ENCODE assay signal across 15 cellular contexts in the genomic region with DNA sequence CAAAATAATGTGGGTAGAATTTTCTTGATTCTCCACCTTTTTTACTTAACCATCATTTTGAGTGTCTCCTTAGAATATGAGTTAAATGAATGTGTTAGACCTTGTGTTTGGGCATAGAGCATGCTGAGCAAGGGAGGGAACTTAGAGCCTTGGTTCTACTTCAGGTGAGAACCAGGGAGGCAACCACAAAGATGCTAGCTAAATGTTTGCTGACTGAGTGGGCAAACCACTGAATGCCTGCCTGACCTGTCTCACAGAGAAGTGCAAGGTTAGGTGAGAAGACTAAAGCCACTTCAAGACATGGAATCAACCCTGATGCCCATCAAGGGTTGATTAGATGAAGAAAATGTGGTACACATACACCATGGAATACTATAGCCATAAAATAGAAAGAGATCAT.
"Had no signal": no experiment of that assay in that cellular context is flagged by ENCODE, and none has a peak within 500 bp of the region (broad histone marks: within the 10 kb centered on the region; RNA-seq: fewer than 3 reads in every experiment).

No MANE protein-coding gene starts in this region.

- H3K4me1 Mint-ChIP-seq: natural killer cell, neural crest cell had no signal

- H3K79me2 ChIP-seq: hepatocyte had no signal

- H3K36me3 Mint-ChIP-seq: natural killer cell had no signal

- H3K9me3 Mint-ChIP-seq: natural killer cell had no signal

- H3K4me1 ChIP-seq: colonic mucosa, esophagus squamous epithelium had no signal

- H3K9me3 ChIP-seq: colonic mucosa, esophagus squamous epithelium, ovary, right atrium auricular region, sigmoid colon had no signal

- H3K27ac Mint-ChIP-seq: natural killer cell had no signal

- H3K27ac ChIP-seq: colonic mucosa, esophagus squamous epithelium, hepatocyte, ovary, sigmoid colon had no signal

- H2AFZ ChIP-seq: hepatocyte had no signal

- ATAC-seq: natural killer cell had no signal

- H3K4me3 Mint-ChIP-seq: natural killer cell, neural crest cell had no signal

- H3K4me3 ChIP-seq: colonic mucosa, esophagus squamous epithelium, hepatocyte, ovary, right atrium auricular region, sigmoid colon, skin epidermis had no signal

- H3K4me2 ChIP-seq: hepatocyte had no signal

- H3K36me3 ChIP-seq: colonic mucosa, esophagus squamous epithelium, ovary, right atrium auricular region, sigmoid colon had no signal

- DNase-seq: colonic mucosa; dermis blood vessel endothelial cell; esophagus squamous epithelium; foreskin fibroblast; head of caudate nucleus; natural killer cell; ovary; sigmoid colon; stimulated activated CD4-positive, alpha-beta T cell treated with anti-CD3 and anti-CD28 coated beads, Interleukin-2, amount 100 ng/mL, for 48 hours; stimulated activated naive CD4-positive, alpha-beta T cell treated with Interleukin-2 at 50 U/mL for 16 hours; trophoblast cell had no signal

- H3K27me3 ChIP-seq: colonic mucosa, esophagus squamous epithelium, hepatocyte, ovary, right atrium auricular region, sigmoid colon had no signal
